ENCODE assay signal across 8 cellular contexts in genomic region chr17:73311781-73312641, GRCh38. TPM values are rescaled to one million over a fixed set of nuclear protein-coding genes. Genes with fewer than 3 reads are reported as not detected.
DNase-seq lines count a peak whose midpoint lies in the region; ATAC-seq and TF ChIP-seq lines count a peak whose summit lies in the region.

Gene CDC42EP4, minus strand, starts transcription at chr17:73312001. Its CDS starts 25,501 bp downstream, at chr17:73286500.

- H3K9me3 Mint-ChIP-seq in T-helper 1 cell treated with Interleukin-12 subunit alpha and Interleukin-12 subunit beta and Interleukin-4 antibody, amounts not matched to agents 30 μg/mL and 1 μg/mL, for 36 hours, result no peaks in the 10 kb centered on the region
- no peaks in the 10 kb centered on the region for H3K9me3 Mint-ChIP-seq in type B pancreatic cell

- peak within 1 kb of the TSS; percentile 52 for H3K27ac Mint-ChIP-seq in T-helper 1 cell treated with Interleukin-12 subunit alpha and Interleukin-12 subunit beta and Interleukin-4 antibody, amounts not matched to agents 30 μg/mL and 1 μg/mL, for 36 hours
- peak within 1 kb of the TSS; percentile 96 for H3K27ac Mint-ChIP-seq in type B pancreatic cell

- H3K4me3 Mint-ChIP-seq in T-helper 1 cell treated with Interleukin-12 subunit alpha and Interleukin-12 subunit beta and Interleukin-4 antibody, amounts not matched to agents 30 μg/mL and 1 μg/mL, for 36 hours, result peak within 1 kb of the TSS; percentile 84
- peak within 1 kb of the TSS; percentile 95 for H3K4me3 Mint-ChIP-seq in type B pancreatic cell

- TF ChIP-seq CTCF in GM12865 (IDR thresholded peaks at IDR 0.05; ENCODE audit: insufficient read depth, low read depth, low read length, missing control alignments) (no peak), type B pancreatic cell (conservative IDR thresholded peaks at IDR 0.05) (no peak)

- DNase-seq in GM12865 (ENCODE audit: low read depth) (peak; percentile 94), NCI-H128 (lab: John Stamatoyannopoulos, UW; ENCODE audit: unreplicated experiment) (peak; percentile 62), amygdala (lab: John Stamatoyannopoulos, UW) (peak; percentile 48 to 97 (median 89)), left cardiac atrium (peak; percentile 96), posterior vena cava (ENCODE audit: low spot score) (peak; percentile 99), type B pancreatic cell (ENCODE audit: extremely low spot score, unreplicated experiment) (peak; percentile 97)

- peaks cover 8% of the 10 kb centered on the region for H3K4me1 Mint-ChIP-seq in T-helper 1 cell treated with Interleukin-12 subunit alpha and Interleukin-12 subunit beta and Interleukin-4 antibody, amounts not matched to agents 30 μg/mL and 1 μg/mL, for 36 hours (ENCODE audit: low read depth)
- peaks cover 23% of the 10 kb centered on the region for H3K4me1 Mint-ChIP-seq in type B pancreatic cell (ENCODE audit: unreplicated experiment)

- no peaks in the 10 kb centered on the region for H3K36me3 Mint-ChIP-seq in T-helper 1 cell treated with Interleukin-12 subunit alpha and Interleukin-12 subunit beta and Interleukin-4 antibody, amounts not matched to agents 30 μg/mL and 1 μg/mL, for 36 hours (ENCODE audit: low read depth)
- no peaks in the 10 kb centered on the region for H3K36me3 Mint-ChIP-seq in type B pancreatic cell

- H3K27me3 Mint-ChIP-seq in T-helper 1 cell treated with Interleukin-12 subunit alpha and Interleukin-12 subunit beta and Interleukin-4 antibody, amounts not matched to agents 30 μg/mL and 1 μg/mL, for 36 hours (ENCODE audit: low read depth), result peaks cover 16% of the 10 kb centered on the region
- peaks cover 4% of the 10 kb centered on the region for H3K27me3 Mint-ChIP-seq in type B pancreatic cell

- ATAC-seq in HG02610 (IDR thresholded peaks at IDR 0.05; ENCODE audit: unreplicated experiment) (peak; percentile 95), left cardiac atrium (peak; percentile 92 to 93)

- intact Hi-C loops in left cardiac atrium (cut with DNase I), result loop anchor here (5.0 to 10.0 kb wide), 2 partner anchors 55 to 57 kb away; no protein-coding TSS in a partner anchor
- intact Hi-C loops in posterior vena cava (cut with DNase I), result loop anchor here in 1 of 2 donors (5.0 kb wide), 1 partner anchor 35 kb away; no protein-coding TSS in a partner anchor

- H3K4me3 ChIP-seq in GM12865 (ENCODE audit: low read depth, low read length), result peak within 1 kb of the TSS; percentile 94

RNA-seq across cellular contexts. Expression of gene CDC42EP4, which starts in this region (rescaled TPM):
- 10 to 100 TPM; 44.9 to 80.5 TPM for total RNA-seq in left cardiac atrium
- 10 to 100 TPM; 32.6 to 45.1 TPM for total RNA-seq in posterior vena cava
- total RNA-seq in type B pancreatic cell (ENCODE audit: low replicate concordance), result 24.7 and 78.8 TPM in 2 replicates

Comparison
In these comparisons a context has a peak if more than half of its experiments do, and no peak if none do; other contexts are left out.
1. Peak in every context shown above with its lines: DNase-seq, ATAC-seq and H3K4me3 ChIP-seq.